In genomic region chr21:38542263-38542662, GRCh38 we compare ENCODE assay signal across 7 cellular contexts. TPM values are rescaled to one million over a fixed set of nuclear protein-coding genes. Genes with fewer than 3 reads are reported as not detected.
"Had no signal": no experiment of that assay in that cellular context is flagged by ENCODE, and none has a peak within 500 bp of the region (broad histone marks: within the 10 kb centered on the region; RNA-seq: fewer than 3 reads in every experiment).

No MANE protein-coding gene starts in this region.

- H3K9me3 Mint-ChIP-seq: GM23338, HFFc6 had no signal

- H2AFZ ChIP-seq: GM23338 had no signal

- ATAC-seq: GM23338, HCT116 had no signal

- H3K4me3 ChIP-seq: GM23338, HAP-1 had no signal

- H3K4me1 Mint-ChIP-seq: GM23338 had no signal

- H3K4me2 ChIP-seq: GM23338 had no signal

- H3K36me3 ChIP-seq: HAP-1 had no signal

- H3K4me1 ChIP-seq: HAP-1 had no signal

- H3K27ac Mint-ChIP-seq: GM23338, HFFc6 had no signal

- H3K4me3 Mint-ChIP-seq: GM23338, HFFc6 had no signal

- DNase-seq: H7, HFFc6, IMR-90 had no signal

RNA-seq across cellular contexts. Expression of gene ERG, which starts 44.0 kb away (rescaled TPM):
- total RNA-seq: HFFc6, HT-29, IMR-90 had no signal
- polyA plus RNA-seq: IMR-90 had no signal
